18 cellular contexts compared by ENCODE assay signal in the genomic region with DNA sequence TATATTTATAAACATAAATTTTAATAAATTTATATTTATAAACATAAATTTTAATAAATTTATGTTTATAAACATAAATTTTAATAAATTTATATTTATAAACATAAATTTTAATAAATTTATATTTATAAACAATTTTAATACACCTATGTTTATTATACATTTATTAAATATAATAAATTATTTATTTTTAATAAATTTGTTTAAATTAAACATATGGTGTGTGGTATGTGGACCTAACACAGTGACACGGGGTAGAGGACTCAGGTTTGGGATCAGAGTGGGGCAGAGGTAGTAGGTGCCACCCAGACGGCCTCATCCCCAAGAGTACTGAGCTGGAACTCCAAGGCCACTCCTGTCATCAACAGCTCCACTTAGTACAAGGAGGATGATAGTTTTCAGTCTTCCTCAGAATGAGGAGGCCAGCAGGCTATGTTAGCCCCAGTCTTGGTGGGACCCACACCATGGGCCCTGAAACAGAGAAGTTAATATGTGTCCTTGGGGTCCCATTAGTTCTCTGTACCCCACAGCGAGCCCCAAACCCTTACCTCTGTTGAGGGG. TPM values are rescaled to one million over a fixed set of nuclear protein-coding genes. Genes with fewer than 3 reads are reported as not detected.
DNase-seq lines count a peak whose midpoint lies in the region; ATAC-seq lines count a peak whose summit lies in the region.
"Had no signal": no experiment of that assay in that cellular context is flagged by ENCODE, and none has a peak within 500 bp of the region (broad histone marks: within the 10 kb centered on the region; RNA-seq: fewer than 3 reads in every experiment).

No MANE protein-coding gene starts in this region.

- H3K9ac ChIP-seq in trophoblast cell (ENCODE audit: low read length), result no peak overlapping the region
- H3K9ac ChIP-seq: BLaER1 had no signal

- H4K8ac ChIP-seq in trophoblast cell (ENCODE audit: low read depth, low read length), result no peak overlapping the region

- H2BK5ac ChIP-seq in trophoblast cell (ENCODE audit: low read depth, low read length, poor library complexity), result no peak overlapping the region

- H4K91ac ChIP-seq in trophoblast cell (ENCODE audit: low read depth, low read length), result no peak overlapping the region

- H3K9me3 Mint-ChIP-seq in stimulated activated naive CD8-positive, alpha-beta T cell treated with anti-CD3 and anti-CD28 coated beads, Interleukin-15, amount 100 ng/mL, for 72 hours, result no peaks in the 10 kb centered on the region
- H3K9me3 Mint-ChIP-seq in activated naive CD8-positive, alpha-beta T cell treated with anti-CD3 and anti-CD28 coated beads, Interleukin-2, amount 50 U/mL, for 24 hours, result no peaks in the 10 kb centered on the region
- H3K9me3 Mint-ChIP-seq in stimulated activated naive B cell treated with anti-CD40 and anti-IgM and Interleukin-4, amounts not matched to agents 10 μg/mL and 1 μg/mL and 100 μg/mL, for 72 hours, result no peaks in the 10 kb centered on the region
- H3K9me3 Mint-ChIP-seq: CD8-positive, alpha-beta T cell; GM23338 had no signal

- no peak overlapping the region for H3K18ac ChIP-seq in trophoblast cell (ENCODE audit: low read length)

- no peaks in the 10 kb centered on the region for H3K4me1 ChIP-seq in trophoblast cell (ENCODE audit: control insufficient read depth in 1 of 2, insufficient read depth in 2 of 2, low read length in 2 of 2)
- H3K4me1 ChIP-seq: BLaER1 had no signal

- no peaks in the 10 kb centered on the region for H3K9me3 ChIP-seq in trophoblast cell (ENCODE audit: insufficient read depth, low read depth, low read length)
- H3K9me3 ChIP-seq: BLaER1 had no signal

- H3K79me1 ChIP-seq in trophoblast cell (ENCODE audit: low read length), result no peaks in the 10 kb centered on the region

- H3K36me3 Mint-ChIP-seq in activated naive CD8-positive, alpha-beta T cell treated with anti-CD3 and anti-CD28 coated beads, Interleukin-2, amount 50 U/mL, for 24 hours (ENCODE audit: low read depth), result peaks cover 2% of the 10 kb centered on the region
- peaks cover 42 to 60% of the 10 kb centered on the region in 2 donors for H3K36me3 Mint-ChIP-seq in stimulated activated naive B cell treated with anti-CD40 and anti-IgM and Interleukin-4, amounts not matched to agents 10 μg/mL and 1 μg/mL and 100 μg/mL, for 72 hours

- no CpG with 5 or more reads among the region's 3 CpGs for WGBS in trophoblast cell (ENCODE audit: extremely low coverage, insufficient coverage, insufficient read length)

- no peak overlapping the region for H3K14ac ChIP-seq in trophoblast cell (ENCODE audit: low read length)

- no peaks in the 10 kb centered on the region for H3K79me2 ChIP-seq in trophoblast cell (ENCODE audit: control insufficient read depth, insufficient read depth, low read length, poor library complexity)

- peak; percentile 51 for ATAC-seq in stimulated activated naive CD8-positive, alpha-beta T cell treated with anti-CD3 and anti-CD28 coated beads, Interleukin-15, amount 100 ng/mL, for 72 hours
- ATAC-seq in stimulated activated naive CD8-positive, alpha-beta T cell treated with anti-CD3 and anti-CD28 coated beads, Interleukin-15, Interleukin-2, amounts not matched to agents 100 U/mL and 50 U/mL, for 24 hours, result no peak
- peak; percentile 42 for ATAC-seq in activated naive CD8-positive, alpha-beta T cell treated with anti-CD3 and anti-CD28 coated beads, Interleukin-2, amount 50 U/mL, for 24 hours
- ATAC-seq in stimulated activated naive B cell treated with anti-CD40 and anti-IgM and Interleukin-4, amounts not matched to agents 10 μg/mL and 1 μg/mL and 100 μg/mL, for 72 hours (replicated peaks), result peak in 1 of 2 donors; percentile 27
- ATAC-seq: CD8-positive, alpha-beta T cell; GM23338 had no signal

- no peak overlapping the region for H3K4ac ChIP-seq in trophoblast cell (ENCODE audit: low read depth, low read length)

- H4K12ac ChIP-seq in trophoblast cell (ENCODE audit: low read depth, low read length), result no peak overlapping the region

- H3K27me3 ChIP-seq in trophoblast cell (ENCODE audit: insufficient read depth, low read length), result no peaks in the 10 kb centered on the region
- H3K27me3 ChIP-seq: BLaER1 had no signal

- H3K4me2 ChIP-seq in trophoblast cell (ENCODE audit: low read length), result no peak overlapping the region
- H3K4me2 ChIP-seq: BLaER1, GM23338 had no signal

- H3K23ac ChIP-seq in trophoblast cell (ENCODE audit: low read length), result no peak overlapping the region

- no peak overlapping the region for H2BK12ac ChIP-seq in trophoblast cell (ENCODE audit: low read length)

- DNase-seq in NCI-H82 (lab: John Stamatoyannopoulos, UW) (peak; percentile 18), NCI-H82 treated with DMSO at 0.1 percent for 48 hours (lab: John Stamatoyannopoulos, UW; ENCODE audit: unreplicated experiment) (no peak), trophoblast cell (no peak), T1000 (lab: John Stamatoyannopoulos, UW) (no peak)
- no peak for DNase-seq in stimulated activated naive CD8-positive, alpha-beta T cell treated with anti-CD3 and anti-CD28 coated beads, Interleukin-15, amount 100 ng/mL, for 72 hours
- DNase-seq in stimulated activated naive CD8-positive, alpha-beta T cell treated with anti-CD3 and anti-CD28 coated beads, Interleukin-15, Interleukin-2, amounts not matched to agents 100 U/mL and 50 U/mL, for 24 hours, result no peak
- DNase-seq in activated naive CD8-positive, alpha-beta T cell treated with anti-CD3 and anti-CD28 coated beads, Interleukin-2, amount 50 U/mL, for 24 hours, result no peak
- DNase-seq in stimulated activated naive B cell treated with anti-CD40 and anti-IgM and Interleukin-4, amounts not matched to agents 10 μg/mL and 1 μg/mL and 100 μg/mL, for 72 hours, result no peak
- DNase-seq: CD8-positive, alpha-beta T cell; DND-41; GDM1; KG1; NCI-H1092 treated with DMSO at 0.1 percent for 48 hours; NCI-H1694 treated with DMSO at 0.1 percent for 48 hours; NCI-H526 treated with DMSO at 0.1 percent for 48 hours; SHP77 treated with DMSO at 0.1 percent for 48 hours had no signal

- no peak overlapping the region for H2BK120ac ChIP-seq in trophoblast cell (ENCODE audit: insufficient read depth, low read length, poor library complexity)

- H3K27ac ChIP-seq in trophoblast cell (ENCODE audit: low read depth, low read length), result no peak overlapping the region
- H3K27ac ChIP-seq: BLaER1 had no signal

- peaks cover 12 to 17% of the 10 kb centered on the region in 2 experiments for H3K36me3 ChIP-seq in trophoblast cell (ENCODE audit: control insufficient read depth in 1 of 2, insufficient read depth in 2 of 2, low read length in 2 of 2)

- H3K4me3 ChIP-seq in trophoblast cell (ENCODE audit: low read depth, low read length), result no peak overlapping the region
- H3K4me3 ChIP-seq: BLaER1, GM23338 had no signal

- no peak overlapping the region for H2AK5ac ChIP-seq in trophoblast cell (ENCODE audit: low read length)

- no peaks in the 10 kb centered on the region for H3K27me3 Mint-ChIP-seq in stimulated activated naive CD8-positive, alpha-beta T cell treated with anti-CD3 and anti-CD28 coated beads, Interleukin-15, amount 100 ng/mL, for 72 hours
- no peaks in the 10 kb centered on the region for H3K27me3 Mint-ChIP-seq in activated naive CD8-positive, alpha-beta T cell treated with anti-CD3 and anti-CD28 coated beads, Interleukin-2, amount 50 U/mL, for 24 hours
- no peaks in the 10 kb centered on the region for H3K27me3 Mint-ChIP-seq in stimulated activated naive B cell treated with anti-CD40 and anti-IgM and Interleukin-4, amounts not matched to agents 10 μg/mL and 1 μg/mL and 100 μg/mL, for 72 hours

- H3K4me1 Mint-ChIP-seq in stimulated activated naive CD8-positive, alpha-beta T cell treated with anti-CD3 and anti-CD28 coated beads, Interleukin-15, amount 100 ng/mL, for 72 hours, result no peaks in the 10 kb centered on the region
- H3K4me1 Mint-ChIP-seq in activated naive CD8-positive, alpha-beta T cell treated with anti-CD3 and anti-CD28 coated beads, Interleukin-2, amount 50 U/mL, for 24 hours, result no peaks in the 10 kb centered on the region
- peaks cover 0 to 10% of the 10 kb centered on the region in 2 donors for H3K4me1 Mint-ChIP-seq in stimulated activated naive B cell treated with anti-CD40 and anti-IgM and Interleukin-4, amounts not matched to agents 10 μg/mL and 1 μg/mL and 100 μg/mL, for 72 hours
- H3K4me1 Mint-ChIP-seq: GM23338 had no signal

- H3K27ac Mint-ChIP-seq in stimulated activated naive CD8-positive, alpha-beta T cell treated with anti-CD3 and anti-CD28 coated beads, Interleukin-15, amount 100 ng/mL, for 72 hours, result no peak overlapping the region
- H3K27ac Mint-ChIP-seq in activated naive CD8-positive, alpha-beta T cell treated with anti-CD3 and anti-CD28 coated beads, Interleukin-2, amount 50 U/mL, for 24 hours, result no peak overlapping the region
- H3K27ac Mint-ChIP-seq in stimulated activated naive B cell treated with anti-CD40 and anti-IgM and Interleukin-4, amounts not matched to agents 10 μg/mL and 1 μg/mL and 100 μg/mL, for 72 hours, result peak overlapping the region; percentile 56
- H3K27ac Mint-ChIP-seq: CD8-positive, alpha-beta T cell; GM23338 had no signal

- H3K4me3 Mint-ChIP-seq in stimulated activated naive CD8-positive, alpha-beta T cell treated with anti-CD3 and anti-CD28 coated beads, Interleukin-15, amount 100 ng/mL, for 72 hours, result no peak overlapping the region
- H3K4me3 Mint-ChIP-seq in activated naive CD8-positive, alpha-beta T cell treated with anti-CD3 and anti-CD28 coated beads, Interleukin-2, amount 50 U/mL, for 24 hours, result no peak overlapping the region
- H3K4me3 Mint-ChIP-seq in stimulated activated naive B cell treated with anti-CD40 and anti-IgM and Interleukin-4, amounts not matched to agents 10 μg/mL and 1 μg/mL and 100 μg/mL, for 72 hours, result no peak overlapping the region
- H3K4me3 Mint-ChIP-seq: CD8-positive, alpha-beta T cell; GM23338 had no signal

- H2AFZ ChIP-seq in trophoblast cell (ENCODE audit: insufficient read depth, low read length, poor library complexity), result no peak overlapping the region
- H2AFZ ChIP-seq: GM23338 had no signal

RNA-seq across cellular contexts. Expression of gene BID, which starts 46.7 kb away (rescaled TPM):
- 11.2 and 12.5 TPM in 2 replicates for polyA plus RNA-seq in trophoblast cell (2013)
